9 cellular contexts compared by ENCODE assay signal in the genomic region with DNA sequence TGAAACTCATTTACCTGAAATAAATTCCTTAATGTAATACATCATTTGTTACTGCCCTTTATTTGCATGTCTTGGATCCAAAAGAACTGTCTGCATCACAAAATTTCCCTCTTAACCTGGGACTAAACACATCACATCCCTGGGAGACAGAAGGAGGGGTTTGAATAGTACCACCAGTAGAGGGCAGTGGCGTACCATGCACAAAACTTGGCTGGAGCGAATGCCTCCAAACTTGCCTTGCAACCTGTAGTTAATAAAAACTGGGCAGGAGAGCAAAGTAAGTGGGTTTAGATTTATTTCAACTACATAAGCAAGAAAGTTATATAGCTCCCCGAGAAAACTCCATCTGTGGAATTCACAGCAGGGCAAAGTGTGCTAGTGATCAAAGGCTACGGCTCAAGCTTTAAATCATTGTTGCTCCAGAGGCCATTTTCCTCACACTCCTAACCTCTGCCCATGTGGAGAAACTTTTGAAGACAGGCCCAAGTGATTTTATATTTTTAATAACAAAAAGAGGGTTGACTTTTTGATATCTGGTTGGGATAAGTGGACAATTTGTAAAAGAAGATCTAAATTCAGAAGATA.
DNase-seq lines count a peak whose midpoint lies in the region; FAIRE-seq and TF ChIP-seq lines count a peak whose summit lies in the region.
"Had no signal": no experiment of that assay in that cellular context is flagged by ENCODE, and none has a peak within 500 bp of the region (broad histone marks: within the 10 kb centered on the region; RNA-seq: fewer than 3 reads in every experiment).

No MANE protein-coding gene starts in this region.

- H3K4me3 Mint-ChIP-seq in endodermal cell (no peak overlapping the region), nephron (no peak overlapping the region)
- no peak overlapping the region for H3K4me3 Mint-ChIP-seq in CD8-positive, alpha-beta memory T cell

- no peaks in the 10 kb centered on the region for H3K27me3 ChIP-seq in BE2C
- no peaks in the 10 kb centered on the region for H3K27me3 ChIP-seq in HL-60 (ENCODE audit: insufficient read depth, poor library complexity, severe bottlenecking)
- H3K27me3 ChIP-seq in endodermal cell (ENCODE audit: control insufficient read depth, insufficient read depth, low read length, poor library complexity, severe bottlenecking), result no peaks in the 10 kb centered on the region
- H3K27me3 ChIP-seq in CD8-positive, alpha-beta memory T cell (ENCODE audit: insufficient read depth, low read length, poor library complexity, severe bottlenecking), result no peaks in the 10 kb centered on the region
- H3K27me3 ChIP-seq: SJSA1 had no signal

- H3K9ac ChIP-seq in endodermal cell (ENCODE audit: extremely low read depth, low read length, poor library complexity, severe bottlenecking), result no peak overlapping the region

- H3K27ac ChIP-seq in HL-60 (replicated peaks) (no peak overlapping the region), endodermal cell (ENCODE audit: low read depth, low read length) (no peak overlapping the region)
- no peak overlapping the region for H3K27ac ChIP-seq in CD8-positive, alpha-beta memory T cell (ENCODE audit: low read depth, low read length)
- H3K27ac ChIP-seq: SJSA1 had no signal

- H3K4me3 ChIP-seq in BE2C (ENCODE audit: low read depth, low read length) (no peak overlapping the region), HL-60 (replicated peaks; ENCODE audit: insufficient read depth, low read length) (no peak overlapping the region), endodermal cell (ENCODE audit: low read length) (no peak overlapping the region)
- no peak overlapping the region for H3K4me3 ChIP-seq in CD8-positive, alpha-beta memory T cell (ENCODE audit: low read length)
- H3K4me3 ChIP-seq: SJSA1 had no signal

- H3K36me3 ChIP-seq in BE2C (no peaks in the 10 kb centered on the region), endodermal cell (ENCODE audit: control insufficient read depth, insufficient read depth, low read length) (no peaks in the 10 kb centered on the region)
- no peaks in the 10 kb centered on the region for H3K36me3 ChIP-seq in CD8-positive, alpha-beta memory T cell (ENCODE audit: insufficient read depth, low read length)
- H3K36me3 ChIP-seq: SJSA1 had no signal

- H3K27ac Mint-ChIP-seq in endodermal cell, result no peak overlapping the region
- H3K27ac Mint-ChIP-seq in nephron, result peak overlapping the region; percentile 9 to 59 (median 19)
- H3K27ac Mint-ChIP-seq in CD8-positive, alpha-beta memory T cell, result no peak overlapping the region

- no peaks in the 10 kb centered on the region for H3K36me3 Mint-ChIP-seq in endodermal cell (ENCODE audit: low read depth)
- H3K36me3 Mint-ChIP-seq in nephron (ENCODE audit: low read depth), result peaks cover 20% of the 10 kb centered on the region
- no peaks in the 10 kb centered on the region for H3K36me3 Mint-ChIP-seq in CD8-positive, alpha-beta memory T cell

- no peak for TF ChIP-seq POLR2A in GM12891 (IDR thresholded peaks at IDR 0.05; ENCODE audit: low read depth, low read length)

- no peaks in the 10 kb centered on the region for H3K9me3 Mint-ChIP-seq in endodermal cell
- H3K9me3 Mint-ChIP-seq in nephron, result peaks cover 13% of the 10 kb centered on the region
- peaks cover 0 to 25% (median 7%) of the 10 kb centered on the region in 5 donors for H3K9me3 Mint-ChIP-seq in CD8-positive, alpha-beta memory T cell

- peak; percentile 86 for FAIRE-seq in GM12891 (lab: Jason Lieb, UNC)

- POLR2A ChIA-PET in CD8-positive, alpha-beta memory T cell (lab: Charles Lee), result no interaction called here

- H3K4me1 Mint-ChIP-seq in endodermal cell (no peaks in the 10 kb centered on the region), nephron (peaks cover 13% of the 10 kb centered on the region)
- no peaks in the 10 kb centered on the region for H3K4me1 Mint-ChIP-seq in CD8-positive, alpha-beta memory T cell

- CTCF ChIA-PET in CD8-positive, alpha-beta memory T cell (lab: Charles Lee), result no interaction called here

- no peaks in the 10 kb centered on the region; the same call in 1 of the 2 replicates for H3K9me3 ChIP-seq in BE2C
- no peaks in the 10 kb centered on the region for H3K9me3 ChIP-seq in endodermal cell (ENCODE audit: control insufficient read depth, low read length)
- no peaks in the 10 kb centered on the region for H3K9me3 ChIP-seq in CD8-positive, alpha-beta memory T cell (ENCODE audit: low read length)
- H3K9me3 ChIP-seq: SJSA1 had no signal

- no peaks in the 10 kb centered on the region for H3K27me3 Mint-ChIP-seq in endodermal cell (ENCODE audit: insufficient read depth)
- H3K27me3 Mint-ChIP-seq in nephron (ENCODE audit: low read depth), result no peaks in the 10 kb centered on the region
- H3K27me3 Mint-ChIP-seq in CD8-positive, alpha-beta memory T cell, result no peaks in the 10 kb centered on the region

- TF ChIP-seq CTCF in BE2C (IDR thresholded peaks at IDR 0.05; ENCODE audit: low read depth, low read length) (peak; percentile 93), HL-60 (IDR thresholded peaks at IDR 0.05; ENCODE audit: insufficient read depth, low read length) (peak; percentile 72), endodermal cell (conservative IDR thresholded peaks at IDR 0.05) (peak; percentile 91), nephron (IDR thresholded peaks at IDR 0.05; ENCODE audit: unreplicated experiment in 3 of 3) (peak; percentile 59 to 76 (median 68))

- WGBS in endodermal cell (ENCODE audit: insufficient coverage in 1 of 2, insufficient read length in 1 of 2), 2 experiments, result 10 to 29% methylated on average over 2 to 4 of the region's 4 CpGs

- DNase-seq in BE2C (peak; percentile 72), GM12891 (ENCODE audit: insufficient read length, low spot score) (peak; percentile 8), HL-60 (ENCODE audit: low read depth in 1 of 2, low spot score in 1 of 2) (peak; percentile 25 to 59), RPMI8226 (peak; percentile 62), endodermal cell (peak; percentile 92), NCI-H1930 (lab: John Stamatoyannopoulos, UW) (no peak)
- DNase-seq in CD8-positive, alpha-beta memory T cell, result no peak

- H3K4me1 ChIP-seq in BE2C (no peaks in the 10 kb centered on the region), endodermal cell (ENCODE audit: control insufficient read depth, insufficient read depth, low read length) (no peaks in the 10 kb centered on the region)
- H3K4me1 ChIP-seq in CD8-positive, alpha-beta memory T cell (ENCODE audit: insufficient read depth, low read length), result no peaks in the 10 kb centered on the region
- H3K4me1 ChIP-seq: SJSA1 had no signal

TF ChIP-seq in GM12891, 5 proteins besides CTCF, POLR2A, EP300 and RAD21:
- no peak for TF ChIP-seq TAF1 (IDR thresholded peaks at IDR 0.05; ENCODE audit: low read depth, low read length)
- no peak for TF ChIP-seq POU2F2 (IDR thresholded peaks at IDR 0.05; ENCODE audit: low read depth, low read length)
- no peak for TF ChIP-seq SPI1 (IDR thresholded peaks at IDR 0.05; ENCODE audit: low read depth, low read length)
- no peak for TF ChIP-seq POLR2AphosphoS5 (IDR thresholded peaks at IDR 0.05; ENCODE audit: low read depth, low read length)
- TF ChIP-seq PAX5 (IDR thresholded peaks at IDR 0.05; ENCODE audit: insufficient read depth, low read length, severe bottlenecking), result no peak

Comparison
In these comparisons a context has a peak if more than half of its experiments do, and no peak if none do; other contexts are left out.
1. DNase-seq: peak in BE2C (single experiment), GM12891 (single experiment), HL-60 (2 of 2), RPMI8226 (single experiment) and endodermal cell (single experiment); none in NCI-H1930 (0 of 2) and CD8-positive, alpha-beta memory T cell (0 of 5).
2. H3K27ac Mint-ChIP-seq: peak in nephron (3 of 3); none in endodermal cell (single experiment) and CD8-positive, alpha-beta memory T cell (0 of 8).
3. Peak in every context shown above with its lines, with median percentiles within 50 percentile points of each other: CTCF ChIP-seq.